ENCODE assay signal across 1 cellular context in the genomic region with DNA sequence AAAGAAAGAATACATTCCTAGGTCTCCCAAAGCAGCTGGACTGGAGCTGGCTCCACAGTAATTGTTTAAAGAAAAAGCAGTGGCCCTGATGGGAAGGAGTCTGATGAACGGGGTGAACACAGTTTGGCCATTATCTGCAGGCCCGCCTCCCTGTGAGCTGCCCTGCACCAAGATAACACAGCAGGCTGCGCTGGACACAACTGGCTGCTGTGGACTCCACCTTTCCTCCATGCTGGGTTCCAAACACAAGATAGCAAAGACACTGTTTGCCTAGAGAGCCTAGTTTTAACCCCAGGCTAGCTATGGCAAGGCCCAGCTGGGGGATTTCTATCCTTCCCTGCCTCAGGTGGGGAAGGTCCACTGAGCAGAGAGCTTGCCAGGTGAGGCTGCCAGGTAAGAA.
TF ChIP-seq lines count a peak whose summit lies in the region.

No MANE protein-coding gene starts in this region.

TF ChIP-seq in K562, 482 proteins besides CTCF, POLR2A, EP300 and RAD21 (continued from another document and continues in another):
- TF ChIP-seq E2F1 (CRISPR knock-in tag; IDR thresholded peaks at IDR 0.05) (no peak), MEF2D (tag; conservative IDR thresholded peaks at IDR 0.05; ENCODE audit: low read depth) (no peak), SAFB (IDR thresholded peaks at IDR 0.05; ENCODE audit: borderline replicate concordance, low read depth, low read length) (no peak), GATAD2A (IDR thresholded peaks at IDR 0.05) (no peak), BHLHE40 (IDR thresholded peaks at IDR 0.05; ENCODE audit: low read length) (no peak), NFATC3 (IDR thresholded peaks at IDR 0.05) (no peak), HMGN3 (IDR thresholded peaks at IDR 0.05; ENCODE audit: borderline replicate concordance, extremely low read depth, insufficient read length, low read depth, low read length) (no peak), BMI1 (IDR thresholded peaks at IDR 0.05; ENCODE audit: low read length) (no peak), ZBTB5 (IDR thresholded peaks at IDR 0.05) (no peak), CREM (IDR thresholded peaks at IDR 0.05; ENCODE audit: low read depth) (peak; percentile 44; the same call in 1 of the 2 replicates), MAFF (IDR thresholded peaks at IDR 0.05; ENCODE audit: low read length) (no peak), SMAD4 (CRISPR knock-in tag; conservative IDR thresholded peaks at IDR 0.05) (peak; percentile 12; the same call in 1 of the 2 replicates), RBFOX2 (IDR thresholded peaks at IDR 0.05; ENCODE audit: low read depth, low read length) (0 out of 2 replicates have a peak, but pooled peaks have one; percentile 29), IFI16 (CRISPR knock-in tag; IDR thresholded peaks at IDR 0.05) (no peak), JUND (IDR thresholded peaks at IDR 0.05; ENCODE audit: borderline replicate concordance, low read depth, low read length) (0 out of 2 replicates have a peak, but pooled peaks have one; percentile 8), JUND (tag; IDR thresholded peaks at IDR 0.05; ENCODE audit: borderline replicate concordance, low read depth, low read length) (no peak; the same call in 2 of the 3 replicates), E2F3 (CRISPR knock-in tag; IDR thresholded peaks at IDR 0.05) (no peak), BCOR (IDR thresholded peaks at IDR 0.05) (no peak), HSF4 (CRISPR knock-in tag; IDR thresholded peaks at IDR 0.05; ENCODE audit: borderline replicate concordance) (peak; percentile 13; the same call in 1 of the 2 replicates), RCOR1 (IDR thresholded peaks at IDR 0.05; ENCODE audit: borderline replicate concordance in 1 of 2, low read depth in 2 of 2, low read length in 2 of 2) (peak in 1 of 2 experiments; percentile 73; a peak in 2 of 4 replicates), PCBP1 (IDR thresholded peaks at IDR 0.05; ENCODE audit: low read depth, low read length, poor library complexity, severe bottlenecking) (no peak), NFE2 (IDR thresholded peaks at IDR 0.05; ENCODE audit: low read depth) (no peak), PHF21A (IDR thresholded peaks at IDR 0.05; ENCODE audit: borderline replicate concordance, low read depth) (no peak), ZNF639 (CRISPR knock-in tag; conservative IDR thresholded peaks at IDR 0.05 in 1 of 2, IDR thresholded peaks at IDR 0.05 in 1 of 2) (no peak), OTX1 (CRISPR knock-in tag; IDR thresholded peaks at IDR 0.05) (no peak), GATA2 (CRISPR knock-in tag; IDR thresholded peaks at IDR 0.05) (peak; percentile 47; the same call in 1 of the 2 replicates), HNRNPUL1 (IDR thresholded peaks at IDR 0.05; ENCODE audit: low read length) (no peak), ZNF785 (CRISPR knock-in tag; IDR thresholded peaks at IDR 0.05) (no peak), TAL1 (IDR thresholded peaks at IDR 0.05) (peak; percentile 46; the same call in 1 of the 2 replicates), BRCA1 (IDR thresholded peaks at IDR 0.05) (no peak), BRCA1 (CRISPR knock-in tag; IDR thresholded peaks at IDR 0.05) (no peak), ZNF766 (CRISPR knock-in tag; conservative IDR thresholded peaks at IDR 0.05) (0 out of 2 replicates have a peak, but pooled peaks have one; percentile 11), ETV1 (tag; conservative IDR thresholded peaks at IDR 0.05; ENCODE audit: low read depth) (no peak), FOXA1 (IDR thresholded peaks at IDR 0.05; ENCODE audit: borderline replicate concordance) (no peak), SRF (CRISPR knock-in tag; IDR thresholded peaks at IDR 0.05) (no peak; a peak in 1 of 4 replicates), ELK3 (CRISPR knock-in tag; IDR thresholded peaks at IDR 0.05) (no peak), MCM5 (IDR thresholded peaks at IDR 0.05; ENCODE audit: low read depth) (no peak), KDM1A (IDR thresholded peaks at IDR 0.05) (no peak), ZZZ3 (IDR thresholded peaks at IDR 0.05) (no peak), ZBTB34 (CRISPR knock-in tag; IDR thresholded peaks at IDR 0.05) (no peak), CEBPB (tag; IDR thresholded peaks at IDR 0.05) (no peak), ELF1 (tag; IDR thresholded peaks at IDR 0.05) (no peak), CHCHD3 (CRISPR knock-in tag; IDR thresholded peaks at IDR 0.05) (no peak), YY1 (IDR thresholded peaks at IDR 0.05; ENCODE audit: borderline replicate concordance in 1 of 3, control insufficient read depth in 1 of 3, extremely low read depth in 1 of 3, insufficient read depth in 3 of 3, insufficient read length in 1 of 3, insufficient replicate concordance in 2 of 3, low read depth in 1 of 3, low read length in 2 of 3) (peak in 1 of 3 experiments; percentile 34), ZNF224 (CRISPR knock-in tag; IDR thresholded peaks at IDR 0.05) (no peak), STAT5B (CRISPR knock-in tag; IDR thresholded peaks at IDR 0.05) (no peak), DDX20 (tag; IDR thresholded peaks at IDR 0.05; ENCODE audit: low read depth) (no peak), RBBP5 (IDR thresholded peaks at IDR 0.05; ENCODE audit: borderline replicate concordance, insufficient read depth, low read length, poor library complexity, severe bottlenecking) (no peak), TEAD4 (IDR thresholded peaks at IDR 0.05; ENCODE audit: low read length) (peak; percentile 42; the same call in 1 of the 2 replicates), TEAD4 (CRISPR knock-in tag; IDR thresholded peaks at IDR 0.05; ENCODE audit: borderline replicate concordance) (no peak)
- TF ChIP-seq, protein P1, sequence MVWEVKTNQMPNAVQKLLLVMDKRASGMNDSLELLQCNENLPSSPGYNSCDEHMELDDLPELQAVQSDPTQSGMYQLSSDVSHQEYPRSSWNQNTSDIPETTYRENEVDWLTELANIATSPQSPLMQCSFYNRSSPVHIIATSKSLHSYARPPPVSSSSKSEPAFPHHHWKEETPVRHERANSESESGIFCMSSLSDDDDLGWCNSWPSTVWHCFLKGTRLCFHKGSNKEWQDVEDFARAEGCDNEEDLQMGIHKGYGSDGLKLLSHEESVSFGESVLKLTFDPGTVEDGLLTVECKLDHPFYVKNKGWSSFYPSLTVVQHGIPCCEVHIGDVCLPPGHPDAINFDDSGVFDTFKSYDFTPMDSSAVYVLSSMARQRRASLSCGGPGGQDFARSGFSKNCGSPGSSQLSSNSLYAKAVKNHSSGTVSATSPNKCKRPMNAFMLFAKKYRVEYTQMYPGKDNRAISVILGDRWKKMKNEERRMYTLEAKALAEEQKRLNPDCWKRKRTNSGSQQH (CRISPR knock-in tag; IDR thresholded peaks at IDR 0.05) = no peak
- TF ChIP-seq, protein P2, sequence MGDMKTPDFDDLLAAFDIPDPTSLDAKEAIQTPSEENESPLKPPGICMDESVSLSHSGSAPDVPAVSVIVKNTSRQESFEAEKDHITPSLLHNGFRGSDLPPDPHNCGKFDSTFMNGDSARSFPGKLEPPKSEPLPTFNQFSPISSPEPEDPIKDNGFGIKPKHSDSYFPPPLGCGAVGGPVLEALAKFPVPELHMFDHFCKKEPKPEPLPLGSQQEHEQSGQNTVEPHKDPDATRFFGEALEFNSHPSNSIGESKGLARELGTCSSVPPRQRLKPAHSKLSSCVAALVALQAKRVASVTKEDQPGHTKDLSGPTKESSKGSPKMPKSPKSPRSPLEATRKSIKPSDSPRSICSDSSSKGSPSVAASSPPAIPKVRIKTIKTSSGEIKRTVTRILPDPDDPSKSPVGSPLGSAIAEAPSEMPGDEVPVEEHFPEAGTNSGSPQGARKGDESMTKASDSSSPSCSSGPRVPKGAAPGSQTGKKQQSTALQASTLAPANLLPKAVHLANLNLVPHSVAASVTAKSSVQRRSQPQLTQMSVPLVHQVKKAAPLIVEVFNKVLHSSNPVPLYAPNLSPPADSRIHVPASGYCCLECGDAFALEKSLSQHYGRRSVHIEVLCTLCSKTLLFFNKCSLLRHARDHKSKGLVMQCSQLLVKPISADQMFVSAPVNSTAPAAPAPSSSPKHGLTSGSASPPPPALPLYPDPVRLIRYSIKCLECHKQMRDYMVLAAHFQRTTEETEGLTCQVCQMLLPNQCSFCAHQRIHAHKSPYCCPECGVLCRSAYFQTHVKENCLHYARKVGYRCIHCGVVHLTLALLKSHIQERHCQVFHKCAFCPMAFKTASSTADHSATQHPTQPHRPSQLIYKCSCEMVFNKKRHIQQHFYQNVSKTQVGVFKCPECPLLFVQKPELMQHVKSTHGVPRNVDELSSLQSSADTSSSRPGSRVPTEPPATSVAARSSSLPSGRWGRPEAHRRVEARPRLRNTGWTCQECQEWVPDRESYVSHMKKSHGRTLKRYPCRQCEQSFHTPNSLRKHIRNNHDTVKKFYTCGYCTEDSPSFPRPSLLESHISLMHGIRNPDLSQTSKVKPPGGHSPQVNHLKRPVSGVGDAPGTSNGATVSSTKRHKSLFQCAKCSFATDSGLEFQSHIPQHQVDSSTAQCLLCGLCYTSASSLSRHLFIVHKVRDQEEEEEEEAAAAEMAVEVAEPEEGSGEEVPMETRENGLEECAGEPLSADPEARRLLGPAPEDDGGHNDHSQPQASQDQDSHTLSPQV (IDR thresholded peaks at IDR 0.05) = peak; percentile 59
- TF ChIP-seq, protein P3, sequence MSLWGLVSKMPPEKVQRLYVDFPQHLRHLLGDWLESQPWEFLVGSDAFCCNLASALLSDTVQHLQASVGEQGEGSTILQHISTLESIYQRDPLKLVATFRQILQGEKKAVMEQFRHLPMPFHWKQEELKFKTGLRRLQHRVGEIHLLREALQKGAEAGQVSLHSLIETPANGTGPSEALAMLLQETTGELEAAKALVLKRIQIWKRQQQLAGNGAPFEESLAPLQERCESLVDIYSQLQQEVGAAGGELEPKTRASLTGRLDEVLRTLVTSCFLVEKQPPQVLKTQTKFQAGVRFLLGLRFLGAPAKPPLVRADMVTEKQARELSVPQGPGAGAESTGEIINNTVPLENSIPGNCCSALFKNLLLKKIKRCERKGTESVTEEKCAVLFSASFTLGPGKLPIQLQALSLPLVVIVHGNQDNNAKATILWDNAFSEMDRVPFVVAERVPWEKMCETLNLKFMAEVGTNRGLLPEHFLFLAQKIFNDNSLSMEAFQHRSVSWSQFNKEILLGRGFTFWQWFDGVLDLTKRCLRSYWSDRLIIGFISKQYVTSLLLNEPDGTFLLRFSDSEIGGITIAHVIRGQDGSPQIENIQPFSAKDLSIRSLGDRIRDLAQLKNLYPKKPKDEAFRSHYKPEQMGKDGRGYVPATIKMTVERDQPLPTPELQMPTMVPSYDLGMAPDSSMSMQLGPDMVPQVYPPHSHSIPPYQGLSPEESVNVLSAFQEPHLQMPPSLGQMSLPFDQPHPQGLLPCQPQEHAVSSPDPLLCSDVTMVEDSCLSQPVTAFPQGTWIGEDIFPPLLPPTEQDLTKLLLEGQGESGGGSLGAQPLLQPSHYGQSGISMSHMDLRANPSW (CRISPR knock-in tag; IDR thresholded peaks at IDR 0.05) = no peak
